16 cellular contexts compared by ENCODE assay signal in the genomic region with DNA sequence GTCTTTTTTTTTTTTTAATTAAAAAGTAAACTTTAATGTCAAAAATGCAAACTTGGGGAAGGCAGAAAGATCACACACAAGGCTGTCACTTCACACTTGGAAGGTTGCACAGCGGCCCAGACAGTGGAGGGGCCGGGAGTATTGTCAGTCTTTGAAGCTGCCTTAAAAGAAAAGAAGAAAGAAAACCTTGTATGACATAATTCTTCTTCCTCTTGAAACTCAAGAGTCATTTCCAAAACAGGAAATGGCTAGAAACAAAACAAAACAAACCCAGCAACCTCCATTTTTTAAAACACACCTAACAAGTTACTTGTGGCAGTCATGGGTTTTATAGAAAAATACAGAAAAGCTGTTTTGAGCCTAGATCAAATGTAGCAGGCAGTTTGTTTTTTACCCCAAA.
A peak's percentile ranks its signal among the peaks of the same experiment; 100 is the strongest.
DNase-seq lines count a peak whose midpoint lies in the region; ATAC-seq, FAIRE-seq and TF ChIP-seq lines count a peak whose summit lies in the region.
"Had no signal": no experiment of that assay in that cellular context is flagged by ENCODE, and none has a peak within 500 bp of the region (broad histone marks: within the 10 kb centered on the region; RNA-seq: fewer than 3 reads in every experiment).

No MANE protein-coding gene starts in this region.

- no peak overlapping the region for H2BK15ac ChIP-seq in mesenchymal stem cell (ENCODE audit: low read depth, poor library complexity, severe bottlenecking)

- no peaks in the 10 kb centered on the region for H3K36me3 Mint-ChIP-seq in CD14-positive monocyte
- H3K36me3 Mint-ChIP-seq: naive thymus-derived CD4-positive, alpha-beta T cell had no signal

- TF ChIP-seq CTCF in esophagus muscularis mucosa (IDR thresholded peaks at IDR 0.05), result no peak
- no peak for TF ChIP-seq CTCF in CD14-positive monocyte (IDR thresholded peaks at IDR 0.05)

- no peak overlapping the region for H2AK5ac ChIP-seq in mesenchymal stem cell (ENCODE audit: low read length, severe bottlenecking)

- no peak overlapping the region for H3K9ac ChIP-seq in mesenchymal stem cell (ENCODE audit: low read length)

- ATAC-seq in GM21723 (IDR thresholded peaks at IDR 0.05; ENCODE audit: unreplicated experiment) (peak; percentile 83), GM18505 (IDR thresholded peaks at IDR 0.05; ENCODE audit: unreplicated experiment) (no peak)
- ATAC-seq: naive thymus-derived CD4-positive, alpha-beta T cell had no signal

- no peak overlapping the region for H2BK12ac ChIP-seq in mesenchymal stem cell (ENCODE audit: low read length in 2 of 2)

- no peak overlapping the region for H2AFZ ChIP-seq in mesenchymal stem cell (ENCODE audit: low read depth, low read length)
- H2AFZ ChIP-seq: PC-9 had no signal

- 80% methylated on average over 1 of the region's 2 CpGs for WGBS in mesenchymal stem cell
- 86% methylated on average over 2 of the region's 2 CpGs for WGBS in esophagus muscularis mucosa

- no peak overlapping the region for H3K4me3 Mint-ChIP-seq in CD14-positive monocyte
- H3K4me3 Mint-ChIP-seq: naive thymus-derived CD4-positive, alpha-beta T cell had no signal

- H3K79me1 ChIP-seq in mesenchymal stem cell (replicated peaks; ENCODE audit: low read length, poor library complexity, severe bottlenecking), result no peaks in the 10 kb centered on the region

- H3K9me3 Mint-ChIP-seq in CD14-positive monocyte, result peaks cover 0 to 10% (median 7%) of the 10 kb centered on the region in 7 donors

- no peak for FAIRE-seq in GM18507 (lab: Jason Lieb, UNC)
- FAIRE-seq: H1 had no signal

- H3K9me3 ChIP-seq in mesenchymal stem cell (ENCODE audit: control insufficient read depth, low read length) (no peaks in the 10 kb centered on the region), esophagus muscularis mucosa (no peaks in the 10 kb centered on the region)
- H3K9me3 ChIP-seq: left ventricle myocardium inferior had no signal

- H3K4ac ChIP-seq in mesenchymal stem cell (ENCODE audit: low read depth in 1 of 2, low read length in 2 of 2), result no peak overlapping the region

- H4K91ac ChIP-seq in mesenchymal stem cell (ENCODE audit: low read length), result no peak overlapping the region

- no peak for TF ChIP-seq EP300 in esophagus muscularis mucosa (IDR thresholded peaks at IDR 0.05)

- peak overlapping the region; percentile 45 for H4K8ac ChIP-seq in mesenchymal stem cell (ENCODE audit: low read length)

- no peak overlapping the region for H2BK5ac ChIP-seq in mesenchymal stem cell (ENCODE audit: low read depth, low read length, poor library complexity, severe bottlenecking)

- no peak overlapping the region for H3K4me3 ChIP-seq in mesenchymal stem cell (ENCODE audit: insufficient read depth in 1 of 2, low read depth in 1 of 2, low read length in 2 of 2)
- no peak overlapping the region for H3K4me3 ChIP-seq in esophagus muscularis mucosa
- H3K4me3 ChIP-seq: left ventricle myocardium inferior, PC-9 had no signal

- intact Hi-C loops in esophagus muscularis mucosa (cut with DNase I) (no loop called here), CD14-positive monocyte (cut with micrococcal nuclease) (no loop called here)

- no peak overlapping the region for H2BK120ac ChIP-seq in mesenchymal stem cell (ENCODE audit: low read depth, low read length)

- no peak overlapping the region for H3K23ac ChIP-seq in mesenchymal stem cell (ENCODE audit: low read length in 2 of 2)

- peaks cover 0 to 2% (median 0%) of the 10 kb centered on the region in 3 donors for H3K27me3 Mint-ChIP-seq in CD14-positive monocyte (ENCODE audit: low read depth in 3 of 3)

- H3K18ac ChIP-seq in mesenchymal stem cell (ENCODE audit: low read depth in 1 of 2, low read length in 2 of 2), result no peak overlapping the region

- H3K4me1 Mint-ChIP-seq in CD14-positive monocyte, result no peaks in the 10 kb centered on the region

- no peaks in the 10 kb centered on the region for H3K4me1 ChIP-seq in mesenchymal stem cell (ENCODE audit: control insufficient read depth, insufficient read depth, low read depth, low read length)
- H3K4me1 ChIP-seq in esophagus muscularis mucosa, result no peaks in the 10 kb centered on the region
- H3K4me1 ChIP-seq: left ventricle myocardium inferior had no signal

- no peak overlapping the region for H3K4me2 ChIP-seq in mesenchymal stem cell (ENCODE audit: low read length, poor library complexity, severe bottlenecking)
- H3K4me2 ChIP-seq: PC-9 had no signal

- DNase-seq in GM18507 (ENCODE audit: extremely low spot score, insufficient read length, low read depth), result peak; percentile 4
- DNase-seq in MV-4-11 (lab: John Stamatoyannopoulos, UW), result peak; percentile 52
- no peak for DNase-seq in mesenchymal stem cell
- no peak for DNase-seq in esophagus muscularis mucosa (ENCODE audit: extremely low spot score)
- DNase-seq in CD14-positive monocyte (ENCODE audit: low spot score), result no peak
- DNase-seq: anterior cingulate cortex, EL, left ventricle myocardium inferior, NCI-H187, NCI-H510A, PC-9 had no signal

- no peak overlapping the region for H3K14ac ChIP-seq in mesenchymal stem cell (ENCODE audit: low read length in 2 of 2)

- H3K27ac Mint-ChIP-seq in CD14-positive monocyte, result no peak overlapping the region

- H3K36me3 ChIP-seq in mesenchymal stem cell (ENCODE audit: control insufficient read depth in 1 of 2, insufficient read depth in 2 of 2, low read depth in 1 of 2, low read length in 2 of 2) (no peaks in the 10 kb centered on the region), esophagus muscularis mucosa (no peaks in the 10 kb centered on the region)
- H3K36me3 ChIP-seq: left ventricle myocardium inferior had no signal

- no peaks in the 10 kb centered on the region for H3K27me3 ChIP-seq in mesenchymal stem cell (ENCODE audit: control insufficient read depth in 1 of 2, insufficient read depth in 1 of 2, low read length in 2 of 2)
- H3K27me3 ChIP-seq in esophagus muscularis mucosa, result no peaks in the 10 kb centered on the region

- H3K27ac ChIP-seq in mesenchymal stem cell (ENCODE audit: low read length, poor library complexity, severe bottlenecking) (no peak overlapping the region), esophagus muscularis mucosa (replicated peaks in 1 of 4) (no peak overlapping the region)
- H3K27ac ChIP-seq: C4-2B, left ventricle myocardium inferior, PC-9 had no signal

- TF ChIP-seq POLR2A in esophagus muscularis mucosa (IDR thresholded peaks at IDR 0.05; ENCODE audit: low read depth) (no peak), GM18505 (IDR thresholded peaks at IDR 0.05; ENCODE audit: borderline replicate concordance, extremely low read depth, insufficient read depth, insufficient read length) (no peak)

Comparison
In these comparisons a context has a peak if more than half of its experiments do, and no peak if none do; other contexts are left out.
1. DNase-seq: peak in GM18507 (single experiment) and MV-4-11 (single experiment); none in mesenchymal stem cell (single experiment), esophagus muscularis mucosa (single experiment) and CD14-positive monocyte (single experiment).